Comparison of ENCODE assay signal across 8 cellular contexts in the genomic region with DNA sequence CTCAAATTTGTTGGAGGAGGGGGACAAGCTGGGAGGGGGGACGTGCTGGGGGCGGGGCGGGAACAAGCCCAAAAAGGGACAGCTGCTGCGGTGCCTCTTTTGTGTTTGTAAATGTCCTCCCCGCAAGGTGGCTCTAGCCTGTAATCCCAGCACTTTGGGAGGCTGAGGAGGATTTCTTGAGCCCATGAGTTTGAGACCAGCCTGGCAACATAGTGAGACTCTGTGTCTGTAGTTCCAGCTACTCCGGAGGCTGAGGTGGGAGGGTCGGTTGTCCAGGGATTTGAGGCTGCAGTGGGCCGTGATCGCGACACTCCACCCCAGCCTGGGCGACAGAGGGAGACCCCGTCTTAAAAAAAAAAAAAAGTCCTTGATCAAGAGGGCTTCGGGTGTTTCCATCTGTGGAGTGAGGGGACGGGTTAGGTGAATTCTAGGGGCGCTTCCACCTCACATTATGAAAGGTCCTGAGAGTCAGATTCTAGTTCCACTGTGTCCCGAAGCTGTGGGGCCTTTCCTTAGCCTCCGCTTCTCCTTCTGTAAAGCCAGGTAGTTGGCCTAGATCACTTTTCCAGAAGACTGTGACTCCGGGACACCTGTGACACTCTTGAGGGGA. TPM values are rescaled to one million over a fixed set of nuclear protein-coding genes. Genes with fewer than 3 reads are reported as not detected.
DNase-seq lines count a peak whose midpoint lies in the region; ATAC-seq, FAIRE-seq and TF ChIP-seq lines count a peak whose summit lies in the region.

No MANE protein-coding gene starts in this region.

- H3K4me1 Mint-ChIP-seq in activated T-cell treated with anti-CD3 and anti-CD28 coated beads, Interleukin-2, amount 50 U/mL, for 24 hours (ENCODE audit: low read depth) = peaks cover 32% of the 10 kb centered on the region
- peaks cover 27% of the 10 kb centered on the region for H3K4me1 Mint-ChIP-seq in nephron progenitor cell

- no peak for TF ChIP-seq POLR2A in GM12891 (IDR thresholded peaks at IDR 0.05; ENCODE audit: low read depth, low read length)

- H3K27me3 ChIP-seq in RWPE2 (ENCODE audit: insufficient read depth, poor library complexity, severe bottlenecking) = no peaks in the 10 kb centered on the region

- peak overlapping the region; percentile 61 for H3K4me3 Mint-ChIP-seq in activated T-cell treated with anti-CD3 and anti-CD28 coated beads, Interleukin-2, amount 50 U/mL, for 24 hours
- H3K4me3 Mint-ChIP-seq in nephron progenitor cell = peak overlapping the region; percentile 87

- H3K4me3 ChIP-seq in RWPE2 (ENCODE audit: severe bottlenecking) = peak overlapping the region; percentile 99
- peak overlapping the region; percentile 59 for H3K4me3 ChIP-seq in epithelial cell of esophagus (ENCODE audit: low read length)

- no peaks in the 10 kb centered on the region for H3K9me3 Mint-ChIP-seq in activated T-cell treated with anti-CD3 and anti-CD28 coated beads, Interleukin-2, amount 50 U/mL, for 24 hours
- peaks cover 28% of the 10 kb centered on the region for H3K9me3 Mint-ChIP-seq in nephron progenitor cell

- no peak overlapping the region for H3K27ac Mint-ChIP-seq in activated T-cell treated with anti-CD3 and anti-CD28 coated beads, Interleukin-2, amount 50 U/mL, for 24 hours
- H3K27ac Mint-ChIP-seq in nephron progenitor cell = no peak overlapping the region

- DNase-seq in activated T-cell treated with anti-CD3 and anti-CD28 coated beads, Interleukin-2, amount 50 U/mL, for 24 hours = no peak
- DNase-seq in activated T-cell treated with anti-CD3 and anti-CD28 coated beads, Interleukin-2, amount 50 U/mL, for 48 hours = no peak
- DNase-seq in RWPE2 (ENCODE audit: low spot score) (no peak), epithelial cell of esophagus (ENCODE audit: low read depth) (peak; percentile 31), nephron progenitor cell (peak; percentile 20), AG20443 (ENCODE audit: low spot score) (no peak), GM12891 (ENCODE audit: insufficient read length, low spot score) (no peak)

- H3K4me1 ChIP-seq in RWPE2 (ENCODE audit: insufficient read depth, poor library complexity, severe bottlenecking) = peaks cover 13% of the 10 kb centered on the region

- TF ChIP-seq CTCF in RWPE2 (IDR thresholded peaks at IDR 0.05; ENCODE audit: poor library complexity, severe bottlenecking) (no peak), epithelial cell of esophagus (IDR thresholded peaks at IDR 0.05; ENCODE audit: insufficient read depth, low read depth, low read length, missing control alignments) (peak; percentile 26), nephron progenitor cell (IDR thresholded peaks at IDR 0.05) (no peak)

- no peaks in the 10 kb centered on the region for H3K9me3 ChIP-seq in RWPE2 (ENCODE audit: severe bottlenecking)

- H3K27me3 Mint-ChIP-seq in activated T-cell treated with anti-CD3 and anti-CD28 coated beads, Interleukin-2, amount 50 U/mL, for 24 hours = peaks cover 53% of the 10 kb centered on the region
- H3K27me3 Mint-ChIP-seq in nephron progenitor cell (ENCODE audit: low read depth, poor library complexity) = peaks cover 15% of the 10 kb centered on the region

- peak overlapping the region; percentile 90 for H3K27ac ChIP-seq in RWPE2 (ENCODE audit: poor library complexity, severe bottlenecking)

- peaks cover 18% of the 10 kb centered on the region for H3K36me3 ChIP-seq in RWPE2 (ENCODE audit: low read depth)

- peaks cover 2% of the 10 kb centered on the region for H3K36me3 Mint-ChIP-seq in activated T-cell treated with anti-CD3 and anti-CD28 coated beads, Interleukin-2, amount 50 U/mL, for 24 hours (ENCODE audit: low read depth)
- peaks cover 34% of the 10 kb centered on the region for H3K36me3 Mint-ChIP-seq in nephron progenitor cell (ENCODE audit: low read depth)

- FAIRE-seq in GM12891 (lab: Jason Lieb, UNC) = no peak

- ATAC-seq in RWPE2 (ENCODE audit: low read depth) (peak; percentile 15; the same call in 2 of the 3 replicates), HG02763 (IDR thresholded peaks at IDR 0.05; ENCODE audit: unreplicated experiment) (no peak)

TF ChIP-seq in GM12891, 5 proteins besides CTCF, POLR2A, EP300 and RAD21:
- TF ChIP-seq POLR2AphosphoS5 (IDR thresholded peaks at IDR 0.05; ENCODE audit: low read depth, low read length) (no peak), PAX5 (IDR thresholded peaks at IDR 0.05; ENCODE audit: insufficient read depth, low read length, severe bottlenecking) (no peak), SPI1 (IDR thresholded peaks at IDR 0.05; ENCODE audit: low read depth, low read length) (no peak), TAF1 (IDR thresholded peaks at IDR 0.05; ENCODE audit: low read depth, low read length) (no peak), POU2F2 (IDR thresholded peaks at IDR 0.05; ENCODE audit: low read depth, low read length) (no peak)
TF ChIP-seq in GM12891: peak in this region for 0.

RNA-seq across cellular contexts. Expression of gene CTNNA1, which starts 0.8 kb away (rescaled TPM):
- 50.5 TPM for polyA plus RNA-seq in GM12891 (2012; ENCODE audit: low read depth, missing spikeins)

Comparison
In these comparisons a context has a peak if more than half of its experiments do, and no peak if none do; other contexts are left out.
1. DNase-seq: peak in epithelial cell of esophagus (single experiment) and nephron progenitor cell (single experiment); none in activated T-cell treated with anti-CD3 and anti-CD28 coated beads, Interleukin-2, amount 50 U/mL, for 24 hours (single experiment), activated T-cell treated with anti-CD3 and anti-CD28 coated beads, Interleukin-2, amount 50 U/mL, for 48 hours (0 of 2), RWPE2 (single experiment), AG20443 (single experiment) and GM12891 (single experiment).